ENCODE assay signal across 1 cellular context in the genomic region with DNA sequence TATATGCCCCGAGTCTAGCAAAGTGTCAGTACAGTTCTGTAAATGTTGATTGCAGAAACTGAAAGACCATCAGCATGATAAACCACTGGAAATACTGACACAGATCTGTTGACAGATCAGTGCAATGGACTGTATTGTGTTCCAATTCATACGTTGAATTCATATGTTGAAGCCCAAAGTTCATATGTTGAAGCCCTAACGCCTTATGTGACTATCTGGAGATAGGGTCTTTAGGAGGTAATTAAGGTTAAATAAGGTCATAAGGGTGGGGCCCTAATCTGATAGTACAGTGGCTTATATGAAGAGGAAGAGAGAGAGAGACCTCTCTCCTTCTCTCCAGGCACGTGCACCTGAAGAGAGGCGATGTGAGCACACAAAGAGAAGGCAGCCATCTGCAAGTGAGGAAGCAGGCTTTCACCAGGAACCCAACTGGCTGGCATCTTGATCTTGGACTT.
A peak's percentile ranks its signal among the peaks of the same experiment; 100 is the strongest.
TF ChIP-seq lines count a peak whose summit lies in the region.

No MANE protein-coding gene starts in this region.

TF ChIP-seq in GM12878, 131 proteins besides CTCF, POLR2A, EP300 and RAD21 (continued from another document and continues in another):
- TF ChIP-seq, protein P1, sequence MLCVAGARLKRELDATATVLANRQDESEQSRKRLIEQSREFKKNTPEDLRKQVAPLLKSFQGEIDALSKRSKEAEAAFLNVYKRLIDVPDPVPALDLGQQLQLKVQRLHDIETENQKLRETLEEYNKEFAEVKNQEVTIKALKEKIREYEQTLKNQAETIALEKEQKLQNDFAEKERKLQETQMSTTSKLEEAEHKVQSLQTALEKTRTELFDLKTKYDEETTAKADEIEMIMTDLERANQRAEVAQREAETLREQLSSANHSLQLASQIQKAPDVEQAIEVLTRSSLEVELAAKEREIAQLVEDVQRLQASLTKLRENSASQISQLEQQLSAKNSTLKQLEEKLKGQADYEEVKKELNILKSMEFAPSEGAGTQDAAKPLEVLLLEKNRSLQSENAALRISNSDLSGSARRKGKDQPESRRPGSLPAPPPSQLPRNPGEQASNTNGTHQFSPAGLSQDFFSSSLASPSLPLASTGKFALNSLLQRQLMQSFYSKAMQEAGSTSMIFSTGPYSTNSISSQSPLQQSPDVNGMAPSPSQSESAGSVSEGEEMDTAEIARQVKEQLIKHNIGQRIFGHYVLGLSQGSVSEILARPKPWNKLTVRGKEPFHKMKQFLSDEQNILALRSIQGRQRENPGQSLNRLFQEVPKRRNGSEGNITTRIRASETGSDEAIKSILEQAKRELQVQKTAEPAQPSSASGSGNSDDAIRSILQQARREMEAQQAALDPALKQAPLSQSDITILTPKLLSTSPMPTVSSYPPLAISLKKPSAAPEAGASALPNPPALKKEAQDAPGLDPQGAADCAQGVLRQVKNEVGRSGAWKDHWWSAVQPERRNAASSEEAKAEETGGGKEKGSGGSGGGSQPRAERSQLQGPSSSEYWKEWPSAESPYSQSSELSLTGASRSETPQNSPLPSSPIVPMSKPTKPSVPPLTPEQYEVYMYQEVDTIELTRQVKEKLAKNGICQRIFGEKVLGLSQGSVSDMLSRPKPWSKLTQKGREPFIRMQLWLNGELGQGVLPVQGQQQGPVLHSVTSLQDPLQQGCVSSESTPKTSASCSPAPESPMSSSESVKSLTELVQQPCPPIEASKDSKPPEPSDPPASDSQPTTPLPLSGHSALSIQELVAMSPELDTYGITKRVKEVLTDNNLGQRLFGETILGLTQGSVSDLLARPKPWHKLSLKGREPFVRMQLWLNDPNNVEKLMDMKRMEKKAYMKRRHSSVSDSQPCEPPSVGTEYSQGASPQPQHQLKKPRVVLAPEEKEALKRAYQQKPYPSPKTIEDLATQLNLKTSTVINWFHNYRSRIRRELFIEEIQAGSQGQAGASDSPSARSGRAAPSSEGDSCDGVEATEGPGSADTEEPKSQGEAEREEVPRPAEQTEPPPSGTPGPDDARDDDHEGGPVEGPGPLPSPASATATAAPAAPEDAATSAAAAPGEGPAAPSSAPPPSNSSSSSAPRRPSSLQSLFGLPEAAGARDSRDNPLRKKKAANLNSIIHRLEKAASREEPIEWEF (IDR thresholded peaks at IDR 0.05; ENCODE audit: insufficient replicate concordance, low read depth, low read length) = no peak
- TF ChIP-seq BHLHE40 (IDR thresholded peaks at IDR 0.05; ENCODE audit: borderline replicate concordance in 1 of 2, low read depth in 2 of 2, low read length in 1 of 2) (peak in 1 of 2 experiments; percentile 95; a peak in 2 of 4 replicates), RUNX3 (IDR thresholded peaks at IDR 0.05; ENCODE audit: low read length) (peak; percentile 55; the same call in 1 of the 2 replicates), MYB (IDR thresholded peaks at IDR 0.05; ENCODE audit: borderline replicate concordance, low read depth, low read length) (no peak), FOXM1 (IDR thresholded peaks at IDR 0.05; ENCODE audit: low read depth, low read length) (no peak), DPF2 (IDR thresholded peaks at IDR 0.05) (no peak), BACH1 (IDR thresholded peaks at IDR 0.05; ENCODE audit: borderline replicate concordance) (no peak), STAT1 (conservative IDR thresholded peaks at IDR 0.05) (no peak), SREBF2 (IDR thresholded peaks at IDR 0.05; ENCODE audit: low read length) (no peak), ASH2L (IDR thresholded peaks at IDR 0.05; ENCODE audit: borderline replicate concordance, low read depth) (no peak), TAF1 (IDR thresholded peaks at IDR 0.05; ENCODE audit: borderline replicate concordance, low read depth, low read length) (peak; percentile 37; the same call in 1 of the 2 replicates)
- TF ChIP-seq, protein P2, sequence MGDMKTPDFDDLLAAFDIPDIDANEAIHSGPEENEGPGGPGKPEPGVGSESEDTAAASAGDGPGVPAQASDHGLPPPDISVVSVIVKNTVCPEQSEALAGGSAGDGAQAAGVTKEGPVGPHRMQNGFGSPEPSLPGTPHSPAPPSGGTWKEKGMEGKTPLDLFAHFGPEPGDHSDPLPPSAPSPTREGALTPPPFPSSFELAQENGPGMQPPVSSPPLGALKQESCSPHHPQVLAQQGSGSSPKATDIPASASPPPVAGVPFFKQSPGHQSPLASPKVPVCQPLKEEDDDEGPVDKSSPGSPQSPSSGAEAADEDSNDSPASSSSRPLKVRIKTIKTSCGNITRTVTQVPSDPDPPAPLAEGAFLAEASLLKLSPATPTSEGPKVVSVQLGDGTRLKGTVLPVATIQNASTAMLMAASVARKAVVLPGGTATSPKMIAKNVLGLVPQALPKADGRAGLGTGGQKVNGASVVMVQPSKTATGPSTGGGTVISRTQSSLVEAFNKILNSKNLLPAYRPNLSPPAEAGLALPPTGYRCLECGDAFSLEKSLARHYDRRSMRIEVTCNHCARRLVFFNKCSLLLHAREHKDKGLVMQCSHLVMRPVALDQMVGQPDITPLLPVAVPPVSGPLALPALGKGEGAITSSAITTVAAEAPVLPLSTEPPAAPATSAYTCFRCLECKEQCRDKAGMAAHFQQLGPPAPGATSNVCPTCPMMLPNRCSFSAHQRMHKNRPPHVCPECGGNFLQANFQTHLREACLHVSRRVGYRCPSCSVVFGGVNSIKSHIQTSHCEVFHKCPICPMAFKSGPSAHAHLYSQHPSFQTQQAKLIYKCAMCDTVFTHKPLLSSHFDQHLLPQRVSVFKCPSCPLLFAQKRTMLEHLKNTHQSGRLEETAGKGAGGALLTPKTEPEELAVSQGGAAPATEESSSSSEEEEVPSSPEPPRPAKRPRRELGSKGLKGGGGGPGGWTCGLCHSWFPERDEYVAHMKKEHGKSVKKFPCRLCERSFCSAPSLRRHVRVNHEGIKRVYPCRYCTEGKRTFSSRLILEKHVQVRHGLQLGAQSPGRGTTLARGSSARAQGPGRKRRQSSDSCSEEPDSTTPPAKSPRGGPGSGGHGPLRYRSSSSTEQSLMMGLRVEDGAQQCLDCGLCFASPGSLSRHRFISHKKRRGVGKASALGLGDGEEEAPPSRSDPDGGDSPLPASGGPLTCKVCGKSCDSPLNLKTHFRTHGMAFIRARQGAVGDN (IDR thresholded peaks at IDR 0.05) = no peak
- TF ChIP-seq, protein P3, sequence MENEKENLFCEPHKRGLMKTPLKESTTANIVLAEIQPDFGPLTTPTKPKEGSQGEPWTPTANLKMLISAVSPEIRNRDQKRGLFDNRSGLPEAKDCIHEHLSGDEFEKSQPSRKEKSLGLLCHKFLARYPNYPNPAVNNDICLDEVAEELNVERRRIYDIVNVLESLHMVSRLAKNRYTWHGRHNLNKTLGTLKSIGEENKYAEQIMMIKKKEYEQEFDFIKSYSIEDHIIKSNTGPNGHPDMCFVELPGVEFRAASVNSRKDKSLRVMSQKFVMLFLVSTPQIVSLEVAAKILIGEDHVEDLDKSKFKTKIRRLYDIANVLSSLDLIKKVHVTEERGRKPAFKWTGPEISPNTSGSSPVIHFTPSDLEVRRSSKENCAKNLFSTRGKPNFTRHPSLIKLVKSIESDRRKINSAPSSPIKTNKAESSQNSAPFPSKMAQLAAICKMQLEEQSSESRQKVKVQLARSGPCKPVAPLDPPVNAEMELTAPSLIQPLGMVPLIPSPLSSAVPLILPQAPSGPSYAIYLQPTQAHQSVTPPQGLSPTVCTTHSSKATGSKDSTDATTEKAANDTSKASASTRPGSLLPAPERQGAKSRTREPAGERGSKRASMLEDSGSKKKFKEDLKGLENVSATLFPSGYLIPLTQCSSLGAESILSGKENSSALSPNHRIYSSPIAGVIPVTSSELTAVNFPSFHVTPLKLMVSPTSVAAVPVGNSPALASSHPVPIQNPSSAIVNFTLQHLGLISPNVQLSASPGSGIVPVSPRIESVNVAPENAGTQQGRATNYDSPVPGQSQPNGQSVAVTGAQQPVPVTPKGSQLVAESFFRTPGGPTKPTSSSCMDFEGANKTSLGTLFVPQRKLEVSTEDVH (IDR thresholded peaks at IDR 0.05; ENCODE audit: low read depth, partially characterized antibody) = no peak
- TF ChIP-seq, protein P4, sequence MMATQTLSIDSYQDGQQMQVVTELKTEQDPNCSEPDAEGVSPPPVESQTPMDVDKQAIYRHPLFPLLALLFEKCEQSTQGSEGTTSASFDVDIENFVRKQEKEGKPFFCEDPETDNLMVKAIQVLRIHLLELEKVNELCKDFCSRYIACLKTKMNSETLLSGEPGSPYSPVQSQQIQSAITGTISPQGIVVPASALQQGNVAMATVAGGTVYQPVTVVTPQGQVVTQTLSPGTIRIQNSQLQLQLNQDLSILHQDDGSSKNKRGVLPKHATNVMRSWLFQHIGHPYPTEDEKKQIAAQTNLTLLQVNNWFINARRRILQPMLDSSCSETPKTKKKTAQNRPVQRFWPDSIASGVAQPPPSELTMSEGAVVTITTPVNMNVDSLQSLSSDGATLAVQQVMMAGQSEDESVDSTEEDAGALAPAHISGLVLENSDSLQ (IDR thresholded peaks at IDR 0.05) = peak; percentile 54; the same call in 1 of the 2 replicates
- TF ChIP-seq, protein P5, sequence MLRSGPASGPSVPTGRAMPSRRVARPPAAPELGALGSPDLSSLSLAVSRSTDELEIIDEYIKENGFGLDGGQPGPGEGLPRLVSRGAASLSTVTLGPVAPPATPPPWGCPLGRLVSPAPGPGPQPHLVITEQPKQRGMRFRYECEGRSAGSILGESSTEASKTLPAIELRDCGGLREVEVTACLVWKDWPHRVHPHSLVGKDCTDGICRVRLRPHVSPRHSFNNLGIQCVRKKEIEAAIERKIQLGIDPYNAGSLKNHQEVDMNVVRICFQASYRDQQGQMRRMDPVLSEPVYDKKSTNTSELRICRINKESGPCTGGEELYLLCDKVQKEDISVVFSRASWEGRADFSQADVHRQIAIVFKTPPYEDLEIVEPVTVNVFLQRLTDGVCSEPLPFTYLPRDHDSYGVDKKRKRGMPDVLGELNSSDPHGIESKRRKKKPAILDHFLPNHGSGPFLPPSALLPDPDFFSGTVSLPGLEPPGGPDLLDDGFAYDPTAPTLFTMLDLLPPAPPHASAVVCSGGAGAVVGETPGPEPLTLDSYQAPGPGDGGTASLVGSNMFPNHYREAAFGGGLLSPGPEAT (IDR thresholded peaks at IDR 0.05; ENCODE audit: low read depth) = peak; percentile 38; the same call in 1 of the 2 replicates
- TF ChIP-seq, protein P6, sequence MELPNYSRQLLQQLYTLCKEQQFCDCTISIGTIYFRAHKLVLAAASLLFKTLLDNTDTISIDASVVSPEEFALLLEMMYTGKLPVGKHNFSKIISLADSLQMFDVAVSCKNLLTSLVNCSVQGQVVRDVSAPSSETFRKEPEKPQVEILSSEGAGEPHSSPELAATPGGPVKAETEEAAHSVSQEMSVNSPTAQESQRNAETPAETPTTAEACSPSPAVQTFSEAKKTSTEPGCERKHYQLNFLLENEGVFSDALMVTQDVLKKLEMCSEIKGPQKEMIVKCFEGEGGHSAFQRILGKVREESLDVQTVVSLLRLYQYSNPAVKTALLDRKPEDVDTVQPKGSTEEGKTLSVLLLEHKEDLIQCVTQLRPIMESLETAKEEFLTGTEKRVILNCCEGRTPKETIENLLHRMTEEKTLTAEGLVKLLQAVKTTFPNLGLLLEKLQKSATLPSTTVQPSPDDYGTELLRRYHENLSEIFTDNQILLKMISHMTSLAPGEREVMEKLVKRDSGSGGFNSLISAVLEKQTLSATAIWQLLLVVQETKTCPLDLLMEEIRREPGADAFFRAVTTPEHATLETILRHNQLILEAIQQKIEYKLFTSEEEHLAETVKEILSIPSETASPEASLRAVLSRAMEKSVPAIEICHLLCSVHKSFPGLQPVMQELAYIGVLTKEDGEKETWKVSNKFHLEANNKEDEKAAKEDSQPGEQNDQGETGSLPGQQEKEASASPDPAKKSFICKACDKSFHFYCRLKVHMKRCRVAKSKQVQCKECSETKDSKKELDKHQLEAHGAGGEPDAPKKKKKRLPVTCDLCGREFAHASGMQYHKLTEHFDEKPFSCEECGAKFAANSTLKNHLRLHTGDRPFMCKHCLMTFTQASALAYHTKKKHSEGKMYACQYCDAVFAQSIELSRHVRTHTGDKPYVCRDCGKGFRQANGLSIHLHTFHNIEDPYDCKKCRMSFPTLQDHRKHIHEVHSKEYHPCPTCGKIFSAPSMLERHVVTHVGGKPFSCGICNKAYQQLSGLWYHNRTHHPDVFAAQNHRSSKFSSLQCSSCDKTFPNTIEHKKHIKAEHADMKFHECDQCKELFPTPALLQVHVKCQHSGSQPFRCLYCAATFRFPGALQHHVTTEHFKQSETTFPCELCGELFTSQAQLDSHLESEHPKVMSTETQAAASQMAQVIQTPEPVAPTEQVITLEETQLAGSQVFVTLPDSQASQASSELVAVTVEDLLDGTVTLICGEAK (IDR thresholded peaks at IDR 0.05; ENCODE audit: borderline replicate concordance) = no peak
- TF ChIP-seq, protein P7, sequence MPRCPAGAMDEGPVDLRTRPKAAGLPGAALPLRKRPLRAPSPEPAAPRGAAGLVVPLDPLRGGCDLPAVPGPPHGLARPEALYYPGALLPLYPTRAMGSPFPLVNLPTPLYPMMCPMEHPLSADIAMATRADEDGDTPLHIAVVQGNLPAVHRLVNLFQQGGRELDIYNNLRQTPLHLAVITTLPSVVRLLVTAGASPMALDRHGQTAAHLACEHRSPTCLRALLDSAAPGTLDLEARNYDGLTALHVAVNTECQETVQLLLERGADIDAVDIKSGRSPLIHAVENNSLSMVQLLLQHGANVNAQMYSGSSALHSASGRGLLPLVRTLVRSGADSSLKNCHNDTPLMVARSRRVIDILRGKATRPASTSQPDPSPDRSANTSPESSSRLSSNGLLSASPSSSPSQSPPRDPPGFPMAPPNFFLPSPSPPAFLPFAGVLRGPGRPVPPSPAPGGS (IDR thresholded peaks at IDR 0.05; ENCODE audit: borderline replicate concordance, insufficient read depth, low read depth, low read length, poor library complexity, severe bottlenecking) = peak; percentile 26
- TF ChIP-seq, protein P8, sequence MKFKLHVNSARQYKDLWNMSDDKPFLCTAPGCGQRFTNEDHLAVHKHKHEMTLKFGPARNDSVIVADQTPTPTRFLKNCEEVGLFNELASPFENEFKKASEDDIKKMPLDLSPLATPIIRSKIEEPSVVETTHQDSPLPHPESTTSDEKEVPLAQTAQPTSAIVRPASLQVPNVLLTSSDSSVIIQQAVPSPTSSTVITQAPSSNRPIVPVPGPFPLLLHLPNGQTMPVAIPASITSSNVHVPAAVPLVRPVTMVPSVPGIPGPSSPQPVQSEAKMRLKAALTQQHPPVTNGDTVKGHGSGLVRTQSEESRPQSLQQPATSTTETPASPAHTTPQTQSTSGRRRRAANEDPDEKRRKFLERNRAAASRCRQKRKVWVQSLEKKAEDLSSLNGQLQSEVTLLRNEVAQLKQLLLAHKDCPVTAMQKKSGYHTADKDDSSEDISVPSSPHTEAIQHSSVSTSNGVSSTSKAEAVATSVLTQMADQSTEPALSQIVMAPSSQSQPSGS (IDR thresholded peaks at IDR 0.05; ENCODE audit: low read length) = peak; percentile 42; the same call in 1 of the 2 replicates
- TF ChIP-seq, protein P9, sequence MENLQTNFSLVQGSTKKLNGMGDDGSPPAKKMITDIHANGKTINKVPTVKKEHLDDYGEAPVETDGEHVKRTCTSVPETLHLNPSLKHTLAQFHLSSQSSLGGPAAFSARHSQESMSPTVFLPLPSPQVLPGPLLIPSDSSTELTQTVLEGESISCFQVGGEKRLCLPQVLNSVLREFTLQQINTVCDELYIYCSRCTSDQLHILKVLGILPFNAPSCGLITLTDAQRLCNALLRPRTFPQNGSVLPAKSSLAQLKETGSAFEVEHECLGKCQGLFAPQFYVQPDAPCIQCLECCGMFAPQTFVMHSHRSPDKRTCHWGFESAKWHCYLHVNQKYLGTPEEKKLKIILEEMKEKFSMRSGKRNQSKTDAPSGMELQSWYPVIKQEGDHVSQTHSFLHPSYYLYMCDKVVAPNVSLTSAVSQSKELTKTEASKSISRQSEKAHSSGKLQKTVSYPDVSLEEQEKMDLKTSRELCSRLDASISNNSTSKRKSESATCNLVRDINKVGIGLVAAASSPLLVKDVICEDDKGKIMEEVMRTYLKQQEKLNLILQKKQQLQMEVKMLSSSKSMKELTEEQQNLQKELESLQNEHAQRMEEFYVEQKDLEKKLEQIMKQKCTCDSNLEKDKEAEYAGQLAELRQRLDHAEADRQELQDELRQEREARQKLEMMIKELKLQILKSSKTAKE (IDR thresholded peaks at IDR 0.05; ENCODE audit: low read depth, poor library complexity, severe bottlenecking) = peak; percentile 17
